In genomic region chrX:112816908-112817307, GRCh38 we compare ENCODE assay signal across 25 cellular contexts.
"Had no signal": no experiment of that assay in that cellular context is flagged by ENCODE, and none has a peak within 500 bp of the region (broad histone marks: within the 10 kb centered on the region; RNA-seq: fewer than 3 reads in every experiment).

No MANE protein-coding gene starts in this region.

- H3K36me3 Mint-ChIP-seq: activated naive CD8-positive, alpha-beta T cell; naive B cell had no signal

- DNase-seq: activated CD4-positive, alpha-beta T cell treated with anti-CD3 and anti-CD28 coated beads for 4 hours; activated CD4-positive, alpha-beta T cell treated with anti-CD3 and anti-CD28 coated beads, Interleukin-2, amount 50 U/mL, for 4 hours; activated naive CD4-positive, alpha-beta T cell treated with Interleukin-2 at 50 U/mL for 16 hours; activated T-cell treated with anti-CD3 and anti-CD28 coated beads for 4 hours; activated T-cell treated with anti-CD3 and anti-CD28 coated beads, Interleukin-2, amount 50 U/mL, for 72 hours; anterior cingulate cortex; cerebellar nuclear complex; colonic mucosa; effector CD8-positive, alpha-beta T cell; erythroblast; kidney glomerular epithelial cell; mammary epithelial cell; naive B cell; nucleus accumbens; pancreas; stimulated activated CD4-positive, alpha-beta T cell treated with anti-CD3 and anti-CD28 coated beads, Interleukin-15, amount 100 ng/mL, for 24 hours; stimulated activated naive CD4-positive, alpha-beta T cell; T-helper 9 cell had no signal

- H3K27me3 ChIP-seq: body of pancreas, colonic mucosa, right atrium auricular region had no signal

- H3K9me3 ChIP-seq: body of pancreas, colonic mucosa, pancreas, right atrium auricular region, tibial nerve had no signal

- ATAC-seq: activated T-cell treated with anti-CD3 and anti-CD28 coated beads, Interleukin-2, amount 50 U/mL, for 72 hours; body of pancreas; pancreas had no signal

- H3K4me1 ChIP-seq: body of pancreas, colonic mucosa, pancreas, right atrium auricular region had no signal

- H3K4me3 Mint-ChIP-seq: activated naive CD8-positive, alpha-beta T cell; activated T-cell treated with anti-CD3 and anti-CD28 coated beads, Interleukin-2, amount 50 U/mL, for 72 hours; naive B cell; neural crest cell; T-helper 1 cell treated with Interleukin-12 subunit alpha and Interleukin-12 subunit beta and Interleukin-4 antibody, amounts not matched to agents 30 μg/mL and 1 μg/mL, for 36 hours had no signal

- H3K4me1 Mint-ChIP-seq: naive B cell had no signal

- H3K27ac ChIP-seq: body of pancreas, colonic mucosa, pancreas, right atrium auricular region, tibial nerve, VCaP had no signal

- H3K27ac Mint-ChIP-seq: activated naive CD8-positive, alpha-beta T cell; activated T-cell treated with anti-CD3 and anti-CD28 coated beads, Interleukin-2, amount 50 U/mL, for 72 hours; naive B cell; T-helper 1 cell treated with Interleukin-12 subunit alpha and Interleukin-12 subunit beta and Interleukin-4 antibody, amounts not matched to agents 30 μg/mL and 1 μg/mL, for 36 hours had no signal

- H3K27me3 Mint-ChIP-seq: activated naive CD8-positive, alpha-beta T cell; naive B cell had no signal

- H3K4me3 ChIP-seq: body of pancreas, colonic mucosa, pancreas, right atrium auricular region, tibial nerve had no signal

- H3K9me3 Mint-ChIP-seq: activated T-cell treated with anti-CD3 and anti-CD28 coated beads, Interleukin-2, amount 50 U/mL, for 72 hours; naive B cell; neural crest cell; T-helper 1 cell treated with Interleukin-12 subunit alpha and Interleukin-12 subunit beta and Interleukin-4 antibody, amounts not matched to agents 30 μg/mL and 1 μg/mL, for 36 hours had no signal

- H3K36me3 ChIP-seq: colonic mucosa, pancreas, right atrium auricular region, tibial nerve had no signal
